In genomic region chr21:45367402-45368351, GRCh38 we compare ENCODE assay signal across 1 cellular context.
TF ChIP-seq lines count a peak whose summit lies in the region.

No MANE protein-coding gene starts in this region.

TF ChIP-seq in H1, 55 proteins besides CTCF, POLR2A, EP300 and RAD21 (continued from another document):
- TF ChIP-seq SP1 (IDR thresholded peaks at IDR 0.05; ENCODE audit: low read depth, low read length) (no peak), EGR1 (IDR thresholded peaks at IDR 0.05; ENCODE audit: borderline replicate concordance, low read depth, low read length) (no peak), JUND (IDR thresholded peaks at IDR 0.05; ENCODE audit: low read length) (no peak), SP2 (IDR thresholded peaks at IDR 0.05; ENCODE audit: low read length) (no peak), PHF8 (conservative IDR thresholded peaks at IDR 0.05; ENCODE audit: low read depth, low read length) (no peak)
TF ChIP-seq in H1: peak in this region for 0.
